In genomic region chr14:54087376-54087775, GRCh38 we compare ENCODE assay signal across 21 cellular contexts.
DNase-seq lines count a peak whose midpoint lies in the region; ATAC-seq and TF ChIP-seq lines count a peak whose summit lies in the region.
"Had no signal": no experiment of that assay in that cellular context is flagged by ENCODE, and none has a peak within 500 bp of the region (broad histone marks: within the 10 kb centered on the region; RNA-seq: fewer than 3 reads in every experiment).

No MANE protein-coding gene starts in this region.

- H3K9me3 ChIP-seq in esophagus squamous epithelium, result no peaks in the 10 kb centered on the region
- H3K9me3 ChIP-seq: Peyer's patch had no signal

- TF ChIP-seq CTCF in endothelial cell (IDR thresholded peaks at IDR 0.05; ENCODE audit: unreplicated experiment) (no peak), nephron progenitor cell (IDR thresholded peaks at IDR 0.05) (no peak), esophagus squamous epithelium (IDR thresholded peaks at IDR 0.05) (no peak)

- DNase-seq in NCI-H774 (lab: John Stamatoyannopoulos, UW), result peak; percentile 2
- no peak for DNase-seq in endothelial cell (ENCODE audit: low spot score)
- DNase-seq in nephron progenitor cell, result no peak
- DNase-seq in esophagus squamous epithelium (lab: John Stamatoyannopoulos, UW), result no peak
- no peak for DNase-seq in DMS114 treated with DMSO at 0.1 percent for 48 hours (lab: John Stamatoyannopoulos, UW; ENCODE audit: unreplicated experiment)
- DNase-seq in stimulated activated naive CD8-positive, alpha-beta T cell treated with anti-CD3 and anti-CD28 coated beads, Interleukin-15, Interleukin-2, amounts not matched to agents 100 U/mL and 50 U/mL, for 24 hours, result no peak
- DNase-seq: CD4-positive, CD25-positive, alpha-beta regulatory T cell; DMS79; H9; Karpas-422; MM.1S; NCI-H1105 treated with DMSO at 0.1 percent for 48 hours; NCI-H2029; NCI-H2171; NCI-H446; NCI-H82; Peyer's patch; Right ventricle myocardium superior had no signal

- whole genome bisulfite sequencing in urinary bladder, result 44% methylated on average over 4 of the region's 4 CpGs
- 54% methylated on average over 4 of the region's 4 CpGs for WGBS in esophagus squamous epithelium, 2 donors

- H3K27me3 ChIP-seq in esophagus squamous epithelium, result no peaks in the 10 kb centered on the region
- H3K27me3 ChIP-seq: Peyer's patch had no signal

- H3K4me3 Mint-ChIP-seq in endothelial cell (ENCODE audit: unreplicated experiment) (no peak overlapping the region), nephron progenitor cell (peak overlapping the region; percentile 3)
- H3K4me3 Mint-ChIP-seq: B cell; CD4-positive, CD25-positive, alpha-beta regulatory T cell; H9 had no signal

- H3K27ac Mint-ChIP-seq in endothelial cell (ENCODE audit: unreplicated experiment) (peak overlapping the region; percentile 84), nephron progenitor cell (peak overlapping the region; percentile 95)
- H3K27ac Mint-ChIP-seq: B cell; CD4-positive, CD25-positive, alpha-beta regulatory T cell; H9 had no signal

- peaks cover 33% of the 10 kb centered on the region for H3K4me1 Mint-ChIP-seq in endothelial cell (ENCODE audit: unreplicated experiment)
- peaks cover 36% of the 10 kb centered on the region for H3K4me1 Mint-ChIP-seq in nephron progenitor cell
- H3K4me1 Mint-ChIP-seq: B cell; CD4-positive, CD25-positive, alpha-beta regulatory T cell had no signal

- intact Hi-C loops in esophagus squamous epithelium (cut with DNase I), result no loop called here

- H3K36me3 ChIP-seq in urinary bladder (ENCODE audit: insufficient read depth) (no peaks in the 10 kb centered on the region), esophagus squamous epithelium (no peaks in the 10 kb centered on the region)
- H3K36me3 ChIP-seq: Peyer's patch had no signal

- H3K27me3 Mint-ChIP-seq in endothelial cell (ENCODE audit: unreplicated experiment), result no peaks in the 10 kb centered on the region
- H3K27me3 Mint-ChIP-seq in nephron progenitor cell (ENCODE audit: low read depth, poor library complexity), result no peaks in the 10 kb centered on the region
- H3K27me3 Mint-ChIP-seq: CD4-positive, CD25-positive, alpha-beta regulatory T cell had no signal

- H3K9me3 Mint-ChIP-seq in endothelial cell (ENCODE audit: unreplicated experiment) (no peaks in the 10 kb centered on the region), nephron progenitor cell (peaks cover 22% of the 10 kb centered on the region)
- H3K9me3 Mint-ChIP-seq: H9 had no signal

- peak overlapping the region; percentile 10 for H3K27ac ChIP-seq in urinary bladder (ENCODE audit: low read depth)
- no peak overlapping the region for H3K27ac ChIP-seq in esophagus squamous epithelium

- H3K4me1 ChIP-seq in urinary bladder (ENCODE audit: insufficient read depth), result no peaks in the 10 kb centered on the region
- no peaks in the 10 kb centered on the region for H3K4me1 ChIP-seq in esophagus squamous epithelium
- H3K4me1 ChIP-seq: Peyer's patch had no signal

- H3K36me3 Mint-ChIP-seq in endothelial cell (ENCODE audit: low read depth, unreplicated experiment) (no peaks in the 10 kb centered on the region), nephron progenitor cell (ENCODE audit: low read depth) (peaks cover 19% of the 10 kb centered on the region)
- H3K36me3 Mint-ChIP-seq: CD4-positive, CD25-positive, alpha-beta regulatory T cell had no signal

- no peak for TF ChIP-seq POLR2A in esophagus squamous epithelium (IDR thresholded peaks at IDR 0.05)

- ATAC-seq in stimulated activated naive CD8-positive, alpha-beta T cell treated with anti-CD3 and anti-CD28 coated beads, Interleukin-15, Interleukin-2, amounts not matched to agents 100 U/mL and 50 U/mL, for 24 hours, result no peak
- ATAC-seq: SK-N-SH treated with all-trans-retinoic acid at 6 μM for 48 hours had no signal

- H3K4me3 ChIP-seq in urinary bladder (ENCODE audit: low read depth, low read length), result no peak overlapping the region
- no peak overlapping the region for H3K4me3 ChIP-seq in esophagus squamous epithelium
- H3K4me3 ChIP-seq: Peyer's patch had no signal
